ENCODE assay signal across 19 cellular contexts in genomic region chr11:16911186-16911585, GRCh38.
"Had no signal": no experiment of that assay in that cellular context is flagged by ENCODE, and none has a peak within 500 bp of the region (broad histone marks: within the 10 kb centered on the region; RNA-seq: fewer than 3 reads in every experiment).

No MANE protein-coding gene starts in this region.

- H3K27me3 Mint-ChIP-seq: activated naive CD8-positive, alpha-beta T cell; stimulated activated naive CD8-positive, alpha-beta T cell treated with anti-CD3 and anti-CD28 coated beads, Interleukin-15, Interleukin-2, amounts not matched to agents 100 ng/mL and 50 ng/mL, for 24 hours had no signal

- DNase-seq: activated T-cell treated with anti-CD3 and anti-CD28 coated beads for 4 hours; cerebellar nuclear complex; cortex of kidney; left lung; midbrain; nephron progenitor cell; occipital lobe; posterior cingulate gyrus; sigmoid colon; stimulated activated CD8-positive, alpha-beta memory T cell treated with anti-CD3 and anti-CD28 coated beads, Interleukin-4, amount 100 ng/mL, for 48 hours; transverse colon; uterus had no signal

- H3K4me1 Mint-ChIP-seq: nephron progenitor cell had no signal

- ATAC-seq: left lung had no signal

- H3K27me3 ChIP-seq: left lung, sigmoid colon, suprapubic skin, transverse colon, uterus had no signal

- H3K4me1 ChIP-seq: left lung, sigmoid colon, uterus had no signal

- H3K36me3 ChIP-seq: left lung, sigmoid colon, suprapubic skin, transverse colon, uterus had no signal

- H3K27ac Mint-ChIP-seq: activated naive CD8-positive, alpha-beta T cell; activated T-helper 1 cell treated with anti-CD3 and anti-CD28 coated beads, Interleukin-12 subunit alpha, Interleukin-12 subunit beta, Interleukin-2, Interleukin-4 antibody, amounts not matched to agents 30 ng/mL and 10 ng/mL and 1 ng/mL, durations not matched to agents 14 hours and 24 hours and 36 hours; nephron progenitor cell had no signal

- H3K9me3 ChIP-seq: left lung, sigmoid colon, suprapubic skin, transverse colon, uterus had no signal

- FAIRE-seq: bronchial epithelial cell, endometrium, frontal cortex had no signal

- H3K9me3 Mint-ChIP-seq: activated T-helper 1 cell treated with anti-CD3 and anti-CD28 coated beads, Interleukin-12 subunit alpha, Interleukin-12 subunit beta, Interleukin-2, Interleukin-4 antibody, amounts not matched to agents 30 ng/mL and 10 ng/mL and 1 ng/mL, durations not matched to agents 14 hours and 24 hours and 36 hours; stimulated activated naive CD8-positive, alpha-beta T cell treated with anti-CD3 and anti-CD28 coated beads, Interleukin-15, Interleukin-2, amounts not matched to agents 100 ng/mL and 50 ng/mL, for 24 hours had no signal

- H3K4me3 Mint-ChIP-seq: activated naive CD8-positive, alpha-beta T cell; activated T-helper 1 cell treated with anti-CD3 and anti-CD28 coated beads, Interleukin-12 subunit alpha, Interleukin-12 subunit beta, Interleukin-2, Interleukin-4 antibody, amounts not matched to agents 30 ng/mL and 10 ng/mL and 1 ng/mL, durations not matched to agents 14 hours and 24 hours and 36 hours; nephron progenitor cell; stimulated activated naive CD8-positive, alpha-beta T cell treated with anti-CD3 and anti-CD28 coated beads, Interleukin-15, Interleukin-2, amounts not matched to agents 100 ng/mL and 50 ng/mL, for 24 hours had no signal

- H3K4me3 ChIP-seq: left lung, sigmoid colon, suprapubic skin, transverse colon, uterus had no signal

- H3K36me3 Mint-ChIP-seq: activated naive CD8-positive, alpha-beta T cell had no signal

- H3K27ac ChIP-seq: left lung, sigmoid colon, suprapubic skin, transverse colon, uterus had no signal
